18 cellular contexts compared by ENCODE assay signal in genomic region chr11:132037961-132038360, GRCh38.
DNase-seq lines count a peak whose midpoint lies in the region; ATAC-seq and TF ChIP-seq lines count a peak whose summit lies in the region.
"Had no signal": no experiment of that assay in that cellular context is flagged by ENCODE, and none has a peak within 500 bp of the region (broad histone marks: within the 10 kb centered on the region; RNA-seq: fewer than 3 reads in every experiment).

No MANE protein-coding gene starts in this region.

- DNase-seq in NCI-H1417 (lab: John Stamatoyannopoulos, UW) (peak in 2 of 3 experiments; percentile 33 to 55), NCI-H1417 treated with DMSO at 0.1 percent for 48 hours (lab: John Stamatoyannopoulos, UW) (no peak), NCI-H69 (lab: John Stamatoyannopoulos, UW) (peak; percentile 89), endodermal cell (no peak), sigmoid colon (no peak), ovary (no peak)
- no peak for DNase-seq in stimulated activated effector memory CD8-positive, alpha-beta T cell treated with anti-CD3 and anti-CD28 coated beads, Interleukin-12 subunit alpha, Interleukin-12 subunit beta, amount 100 ng/mL, for 72 hours (ENCODE audit: low spot score in 2 of 2)
- DNase-seq: AML-193, NCI-H1436, NCI-H2029 treated with DMSO at 0.1 percent for 48 hours, NCI-H446 treated with DMSO at 0.1 percent for 48 hours, Peyer's patch had no signal

- TF ChIP-seq POLR2A in sigmoid colon (IDR thresholded peaks at IDR 0.05) (no peak), ovary (IDR thresholded peaks at IDR 0.05) (no peak)

- H3K36me3 ChIP-seq in endodermal cell (ENCODE audit: control insufficient read depth, insufficient read depth, low read length) (no peaks in the 10 kb centered on the region), sigmoid colon (no peaks in the 10 kb centered on the region), ovary (no peaks in the 10 kb centered on the region)
- H3K36me3 ChIP-seq: Peyer's patch, SJSA1 had no signal

- no peak overlapping the region for H3K27ac ChIP-seq in endodermal cell (ENCODE audit: low read depth, low read length)
- H3K27ac ChIP-seq in sigmoid colon = no peak overlapping the region
- no peak overlapping the region for H3K27ac ChIP-seq in ovary
- H3K27ac ChIP-seq: 22Rv1, C4-2B, KMS-11, Peyer's patch, SJSA1 had no signal

- intact Hi-C loops in sigmoid colon (cut with DNase I) = no loop called here
- intact Hi-C loops in ovary (cut with DNase I) = no loop called here

- H3K4me3 ChIP-seq in endodermal cell (ENCODE audit: low read length) (no peak overlapping the region), sigmoid colon (no peak overlapping the region), ovary (no peak overlapping the region)
- H3K4me3 ChIP-seq: Peyer's patch, SJSA1 had no signal

- no peak overlapping the region for H3K9ac ChIP-seq in endodermal cell (ENCODE audit: extremely low read depth, low read length, poor library complexity, severe bottlenecking)
- H3K9ac ChIP-seq: KMS-11 had no signal

- no peaks in the 10 kb centered on the region for H3K36me3 Mint-ChIP-seq in endodermal cell (ENCODE audit: low read depth)
- no peaks in the 10 kb centered on the region for H3K36me3 Mint-ChIP-seq in stimulated activated effector memory CD8-positive, alpha-beta T cell treated with anti-CD3 and anti-CD28 coated beads, Interleukin-12 subunit alpha, Interleukin-12 subunit beta, amount 100 ng/mL, for 72 hours

- 88 to 100% methylated on average over 1 to 4 of the region's 4 CpGs for WGBS in endodermal cell (ENCODE audit: insufficient coverage in 1 of 2, insufficient read length in 1 of 2), 2 experiments
- 46 to 57% methylated on average over 4 of the region's 4 CpGs for WGBS in sigmoid colon, 2 donors
- WGBS in ovary, 3 donors = 73 to 84% (median 74%) methylated on average over 4 of the region's 4 CpGs

- H3K4me1 ChIP-seq in endodermal cell (ENCODE audit: control insufficient read depth, insufficient read depth, low read length) (no peaks in the 10 kb centered on the region), sigmoid colon (peaks cover 0 to 2% (median 0%) of the 10 kb centered on the region in 4 donors), ovary (ENCODE audit: insufficient read depth) (no peaks in the 10 kb centered on the region)
- H3K4me1 ChIP-seq: Peyer's patch, SJSA1 had no signal

- TF ChIP-seq EP300 in sigmoid colon (IDR thresholded peaks at IDR 0.05) (no peak), ovary (IDR thresholded peaks at IDR 0.05) (no peak)

- H3K4me3 Mint-ChIP-seq in endodermal cell = no peak overlapping the region
- no peak overlapping the region for H3K4me3 Mint-ChIP-seq in stimulated activated effector memory CD8-positive, alpha-beta T cell treated with anti-CD3 and anti-CD28 coated beads, Interleukin-12 subunit alpha, Interleukin-12 subunit beta, amount 100 ng/mL, for 72 hours
- H3K4me3 Mint-ChIP-seq: T-helper 1 cell treated with Interleukin-12 subunit alpha and Interleukin-12 subunit beta and Interleukin-4 antibody, amounts not matched to agents 30 μg/mL and 1 μg/mL, for 36 hours had no signal

- H3K9me3 ChIP-seq in endodermal cell (ENCODE audit: control insufficient read depth, low read length) (no peaks in the 10 kb centered on the region), sigmoid colon (no peaks in the 10 kb centered on the region), ovary (no peaks in the 10 kb centered on the region)
- H3K9me3 ChIP-seq: Peyer's patch, SJSA1 had no signal

- TF ChIP-seq CTCF in endodermal cell (conservative IDR thresholded peaks at IDR 0.05) = no peak
- TF ChIP-seq CTCF in sigmoid colon (IDR thresholded peaks at IDR 0.05) = no peak
- TF ChIP-seq CTCF in ovary (IDR thresholded peaks at IDR 0.05) = no peak

- no peaks in the 10 kb centered on the region for H3K9me3 Mint-ChIP-seq in endodermal cell
- peaks cover 6% of the 10 kb centered on the region for H3K9me3 Mint-ChIP-seq in stimulated activated effector memory CD8-positive, alpha-beta T cell treated with anti-CD3 and anti-CD28 coated beads, Interleukin-12 subunit alpha, Interleukin-12 subunit beta, amount 100 ng/mL, for 72 hours
- H3K9me3 Mint-ChIP-seq: T-helper 1 cell treated with Interleukin-12 subunit alpha and Interleukin-12 subunit beta and Interleukin-4 antibody, amounts not matched to agents 30 μg/mL and 1 μg/mL, for 36 hours had no signal

- ATAC-seq in stimulated activated effector memory CD8-positive, alpha-beta T cell treated with anti-CD3 and anti-CD28 coated beads, Interleukin-12 subunit alpha, Interleukin-12 subunit beta, amount 100 ng/mL, for 72 hours = no peak
- ATAC-seq in GM19023 (IDR thresholded peaks at IDR 0.05; ENCODE audit: unreplicated experiment) = no peak

- peak overlapping the region; percentile 19 for H3K27ac Mint-ChIP-seq in endodermal cell
- no peak overlapping the region for H3K27ac Mint-ChIP-seq in stimulated activated effector memory CD8-positive, alpha-beta T cell treated with anti-CD3 and anti-CD28 coated beads, Interleukin-12 subunit alpha, Interleukin-12 subunit beta, amount 100 ng/mL, for 72 hours
- H3K27ac Mint-ChIP-seq: T-helper 1 cell treated with Interleukin-12 subunit alpha and Interleukin-12 subunit beta and Interleukin-4 antibody, amounts not matched to agents 30 μg/mL and 1 μg/mL, for 36 hours had no signal

- peaks cover 2% of the 10 kb centered on the region for H3K27me3 Mint-ChIP-seq in endodermal cell (ENCODE audit: insufficient read depth)

- H3K4me1 Mint-ChIP-seq in endodermal cell = peaks cover 12% of the 10 kb centered on the region
- no peaks in the 10 kb centered on the region for H3K4me1 Mint-ChIP-seq in stimulated activated effector memory CD8-positive, alpha-beta T cell treated with anti-CD3 and anti-CD28 coated beads, Interleukin-12 subunit alpha, Interleukin-12 subunit beta, amount 100 ng/mL, for 72 hours

- H3K27me3 ChIP-seq in endodermal cell (ENCODE audit: control insufficient read depth, insufficient read depth, low read length, poor library complexity, severe bottlenecking) = no peaks in the 10 kb centered on the region
- H3K27me3 ChIP-seq in sigmoid colon = no peaks in the 10 kb centered on the region
- no peaks in the 10 kb centered on the region for H3K27me3 ChIP-seq in ovary
- H3K27me3 ChIP-seq: Peyer's patch, SJSA1 had no signal

Comparison
In these comparisons a context has a peak if more than half of its experiments do, and no peak if none do; other contexts are left out.
1. DNase-seq: peak in NCI-H1417 (2 of 3) and NCI-H69 (single experiment); none in NCI-H1417 treated with DMSO at 0.1 percent for 48 hours (single experiment), endodermal cell (single experiment), sigmoid colon (single experiment), ovary (0 of 5) and stimulated activated effector memory CD8-positive, alpha-beta T cell treated with anti-CD3 and anti-CD28 coated beads, Interleukin-12 subunit alpha, Interleukin-12 subunit beta, amount 100 ng/mL, for 72 hours (0 of 2).